Comparison of ENCODE assay signal across 10 cellular contexts in genomic region chr6:42369568-42369967, GRCh38.
DNase-seq lines count a peak whose midpoint lies in the region; ATAC-seq, FAIRE-seq and TF ChIP-seq lines count a peak whose summit lies in the region.
"Had no signal": no experiment of that assay in that cellular context is flagged by ENCODE, and none has a peak within 500 bp of the region (broad histone marks: within the 10 kb centered on the region; RNA-seq: fewer than 3 reads in every experiment).

No MANE protein-coding gene starts in this region.

- BruUV-seq in K562 (replicated peaks; lab: Mats Ljungman, UMichigan): no TSS peak

- H3K27ac ChIP-seq in K562 (ENCODE audit: extremely low read depth, low read depth, low read length): no peak overlapping the region
- peak overlapping the region in 2 of 5 donors; percentile 31 to 84 for H3K27ac ChIP-seq in stomach

- H3K79me2 ChIP-seq in K562 (ENCODE audit: control insufficient read depth, insufficient read depth, low read length): no peaks in the 10 kb centered on the region

- no peak overlapping the region for H3K4me3 ChIP-seq in K562
- no peak overlapping the region for H3K4me3 ChIP-seq in stomach

- peak; percentile 52 for DNase-seq in stimulated activated CD4-positive, alpha-beta T cell treated with anti-CD3 and anti-CD28 coated beads, Interleukin-15, amount 100 ng/mL, for 24 hours
- no peak for DNase-seq in stimulated activated CD4-positive, alpha-beta T cell treated with anti-CD3 and anti-CD28 coated beads, Interleukin-2, amount 100 ng/mL, for 48 hours
- DNase-seq in NCI-H69 (lab: John Stamatoyannopoulos, UW): peak; percentile 20
- peak; percentile 21 to 64 (median 48) for DNase-seq in K562 (ENCODE audit: extremely low read depth in 1 of 4, low spot score in 3 of 4)
- peak; percentile 59 for DNase-seq in stomach
- no peak for DNase-seq in cerebellar cortex (ENCODE audit: low spot score)
- DNase-seq in UCSD-AML1 (lab: John Stamatoyannopoulos, UW; ENCODE audit: unreplicated experiment): no peak
- no peak for DNase-seq in Kasumi-1 (lab: John Stamatoyannopoulos, UW)
- DNase-seq: glutamatergic neuron, NCI-H1930 had no signal

- CTCF ChIA-PET in K562 (lab: Yijun Ruan, JAX; ENCODE audit: low intra/inter-chr PET ratio): no interaction called here

- WGBS in K562 (ENCODE audit: insufficient coverage, low coverage, missing lambda C conversion rate): 20% methylated on average over 2 of the region's 2 CpGs
- WGBS in stomach, 5 donors: 86 to 97% (median 91%) methylated on average over 2 of the region's 2 CpGs

- H3K4me1 ChIP-seq in K562 (replicated peaks in 1 of 2; ENCODE audit: control insufficient read depth in 2 of 2, insufficient read depth in 2 of 2, low read length in 2 of 2) (peaks cover 0 to 4% of the 10 kb centered on the region in 2 experiments; a peak in 1 of 5 replicates), stomach (peaks cover 22 to 70% (median 35%) of the 10 kb centered on the region in 4 donors)

- no peak overlapping the region for H2AFZ ChIP-seq in K562 (ENCODE audit: low read depth, low read length)

- no peak overlapping the region for H3K4me2 ChIP-seq in K562 (ENCODE audit: insufficient read depth, low read length)

- TF ChIP-seq EP300 in K562 (IDR thresholded peaks at IDR 0.05; ENCODE audit: low read length) (no peak), stomach (IDR thresholded peaks at IDR 0.05) (no peak)

- no peak for TF ChIP-seq RAD21 in K562 (CRISPR knock-in tag; conservative IDR thresholded peaks at IDR 0.05 in 1 of 2, IDR thresholded peaks at IDR 0.05 in 1 of 2)

- POLR2A ChIA-PET in K562 (lab: Yijun Ruan, JAX): interaction anchor here (0.6 kb wide), 1 partner anchor 690 kb away, joined by 3 read pairs; no protein-coding TSS in a partner anchor

- TF ChIP-seq CTCF in K562 (IDR thresholded peaks at IDR 0.05 in 2 of 3, conservative IDR thresholded peaks at IDR 0.05 in 1 of 3; ENCODE audit: insufficient read depth in 2 of 3, low read depth in 1 of 3, low read length in 3 of 3): no peak
- TF ChIP-seq CTCF in stomach (IDR thresholded peaks at IDR 0.05): no peak

- intact Hi-C loops in K562 (cut with micrococcal nuclease): no loop called here
- intact Hi-C loops in stomach (cut with DNase I; ENCODE audit: low total_unique reads): no loop called here

- no peak overlapping the region for H3K9ac ChIP-seq in K562 (ENCODE audit: insufficient read depth in 1 of 2, low read depth in 2 of 2, low read length in 2 of 2)

- no peak for FAIRE-seq in K562 (lab: Jason Lieb, UNC)

- no peaks in the 10 kb centered on the region; the same call in 1 of the 2 replicates for H4K20me1 ChIP-seq in K562 (replicated peaks; ENCODE audit: control insufficient read depth, insufficient read depth, low read length)

- H3K9me1 ChIP-seq in K562 (ENCODE audit: control insufficient read depth, insufficient read depth, low read length): no peaks in the 10 kb centered on the region

- H3K27me3 ChIP-seq in K562 (ENCODE audit: control insufficient read depth in 2 of 2, insufficient read depth in 2 of 2, low read length in 2 of 2): peaks cover 13 to 48% of the 10 kb centered on the region in 2 experiments; a peak in 4 of 5 replicates
- no peaks in the 10 kb centered on the region for H3K27me3 ChIP-seq in stomach

- no peak for TF ChIP-seq POLR2A in K562 (conservative IDR thresholded peaks at IDR 0.05)
- TF ChIP-seq POLR2A in stomach (IDR thresholded peaks at IDR 0.05): no peak

- peak; percentile 57; the same call in 2 of the 3 replicates for ATAC-seq in K562

- in situ Hi-C loops in K562 (cut with MboI): no loop called here

- no peaks in the 10 kb centered on the region for H3K36me3 ChIP-seq in K562 (ENCODE audit: control insufficient read depth, insufficient read depth, low read length)
- H3K36me3 ChIP-seq in stomach: no peaks in the 10 kb centered on the region

- H3K9me3 ChIP-seq in K562 (replicated peaks; ENCODE audit: control insufficient read depth, insufficient read depth, low read depth, low read length): no peaks in the 10 kb centered on the region
- no peaks in the 10 kb centered on the region for H3K9me3 ChIP-seq in stomach

TF ChIP-seq in K562, 482 proteins besides CTCF, POLR2A, EP300 and RAD21 (continues in another document):
- TF ChIP-seq MLLT1 (IDR thresholded peaks at IDR 0.05) (no peak), ZHX1 (conservative IDR thresholded peaks at IDR 0.05; ENCODE audit: low read length) (no peak), NFATC3 (IDR thresholded peaks at IDR 0.05) (no peak), CBFB (CRISPR knock-in tag; IDR thresholded peaks at IDR 0.05) (no peak), HLTF (IDR thresholded peaks at IDR 0.05) (peak; percentile 45; the same call in 1 of the 2 replicates), ATF3 (IDR thresholded peaks at IDR 0.05) (no peak), ATF3 (CRISPR knock-in tag; conservative IDR thresholded peaks at IDR 0.05) (no peak), RBM25 (IDR thresholded peaks at IDR 0.05; ENCODE audit: low read depth, low read length, severe bottlenecking) (peak; percentile 94), TRIM24 (IDR thresholded peaks at IDR 0.05) (peak in 1 of 2 experiments; percentile 24; a peak in 1 of 4 replicates), GTF2B (IDR thresholded peaks at IDR 0.05; ENCODE audit: extremely low read depth, insufficient read length) (no peak), KLF13 (tag; IDR thresholded peaks at IDR 0.05; ENCODE audit: borderline replicate concordance, low read depth) (no peak), ZNF277 (CRISPR knock-in tag; IDR thresholded peaks at IDR 0.05; ENCODE audit: borderline replicate concordance) (no peak), RCOR1 (IDR thresholded peaks at IDR 0.05; ENCODE audit: borderline replicate concordance in 1 of 2, low read depth in 2 of 2, low read length in 2 of 2) (peak in 1 of 2 experiments; percentile 51; a peak in 1 of 4 replicates), NCOA6 (IDR thresholded peaks at IDR 0.05) (no peak), CEBPG (CRISPR knock-in tag; IDR thresholded peaks at IDR 0.05) (peak; percentile 72), CEBPG (tag; conservative IDR thresholded peaks at IDR 0.05 in 1 of 2, IDR thresholded peaks at IDR 0.05 in 1 of 2) (peak; percentile 33 to 85; a peak in 3 of 4 replicates), KAT8 (IDR thresholded peaks at IDR 0.05; ENCODE audit: low read depth) (no peak)

Comparison
In these comparisons a context has a peak if more than half of its experiments do, and no peak if none do; other contexts are left out.
1. DNase-seq: peak in stimulated activated CD4-positive, alpha-beta T cell treated with anti-CD3 and anti-CD28 coated beads, Interleukin-15, amount 100 ng/mL, for 24 hours (single experiment), NCI-H69 (single experiment), K562 (4 of 4) and stomach (single experiment); none in stimulated activated CD4-positive, alpha-beta T cell treated with anti-CD3 and anti-CD28 coated beads, Interleukin-2, amount 100 ng/mL, for 48 hours (0 of 2), cerebellar cortex (single experiment), UCSD-AML1 (single experiment) and Kasumi-1 (0 of 2).